Comparison of ENCODE assay signal across 25 cellular contexts in the genomic region with DNA sequence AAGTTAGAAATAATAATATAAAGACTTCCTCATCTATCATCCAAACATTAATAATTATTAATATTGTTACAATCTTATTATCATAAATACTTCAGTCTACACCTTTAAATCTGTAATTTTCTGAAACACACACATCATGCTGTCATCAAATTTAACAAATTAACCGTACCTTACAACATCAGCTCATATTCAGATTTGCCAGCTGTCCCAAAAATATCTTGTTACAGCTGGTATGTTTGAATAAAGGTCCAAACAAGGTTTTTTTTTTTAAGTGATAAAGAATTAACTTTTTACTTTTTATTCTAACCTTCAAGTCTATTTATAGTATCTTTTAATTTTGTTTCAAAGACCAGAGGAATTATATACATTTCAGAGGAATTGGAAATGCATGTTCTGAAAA.
"Had no signal": no experiment of that assay in that cellular context is flagged by ENCODE, and none has a peak within 500 bp of the region (broad histone marks: within the 10 kb centered on the region; RNA-seq: fewer than 3 reads in every experiment).

No MANE protein-coding gene starts in this region.

- H3K27ac ChIP-seq: dorsolateral prefrontal cortex, epithelial cell of prostate, gastrocnemius medialis, neural progenitor cell, psoas muscle, sigmoid colon, spleen, thoracic aorta, tibial nerve, upper lobe of left lung had no signal

- H3K4me3 ChIP-seq: dorsolateral prefrontal cortex, gastrocnemius medialis, lung, neural progenitor cell, psoas muscle, sigmoid colon, spleen, thoracic aorta, tibial nerve, upper lobe of left lung had no signal

- DNase-seq: dorsolateral prefrontal cortex; effector CD4-positive, alpha-beta T cell; foreskin fibroblast; gastrocnemius medialis; head of caudate nucleus; left ventricle myocardium superior; naive B cell; posterior cingulate gyrus; psoas muscle; right cardiac atrium; sigmoid colon; spleen; stimulated activated naive B cell treated with anti-CD40 and anti-IgM and Interleukin-4, amounts not matched to agents 10 μg/mL and 1 μg/mL and 100 μg/mL, for 72 hours; upper lobe of left lung had no signal

- H3K27me3 Mint-ChIP-seq: memory B cell; natural killer cell treated with Interleukin-12 subunit alpha and Interleukin-12 subunit beta and Interleukin-15 and Interleukin-18, amount 100 ng/mL, for 72 hours; stimulated activated naive B cell treated with anti-CD40 and anti-IgM and Interleukin-4, amounts not matched to agents 10 μg/mL and 1 μg/mL and 100 μg/mL, for 72 hours; stimulated activated naive CD8-positive, alpha-beta T cell treated with anti-CD3 and anti-CD28 coated beads, Interleukin-15, Interleukin-2, amounts not matched to agents 100 ng/mL and 50 ng/mL, for 24 hours had no signal

- H3K4me3 Mint-ChIP-seq: memory B cell; naive B cell; natural killer cell treated with Interleukin-12 subunit alpha and Interleukin-12 subunit beta and Interleukin-15 and Interleukin-18, amount 100 ng/mL, for 72 hours; neural progenitor cell; stimulated activated naive B cell treated with anti-CD40 and anti-IgM and Interleukin-4, amounts not matched to agents 10 μg/mL and 1 μg/mL and 100 μg/mL, for 72 hours; stimulated activated naive CD8-positive, alpha-beta T cell treated with anti-CD3 and anti-CD28 coated beads, Interleukin-15, Interleukin-2, amounts not matched to agents 100 ng/mL and 50 ng/mL, for 24 hours had no signal

- ATAC-seq: esophagus mucosa; gastrocnemius medialis; left ventricle myocardium superior; natural killer cell treated with Interleukin-12 subunit alpha and Interleukin-12 subunit beta and Interleukin-15 and Interleukin-18, amount 100 ng/mL, for 72 hours; psoas muscle; stimulated activated naive B cell treated with anti-CD40 and anti-IgM and Interleukin-4, amounts not matched to agents 10 μg/mL and 1 μg/mL and 100 μg/mL, for 72 hours had no signal

- H3K36me3 ChIP-seq: gastrocnemius medialis, neural progenitor cell, sigmoid colon, spleen, thoracic aorta, tibial nerve, upper lobe of left lung had no signal

- H3K27me3 ChIP-seq: gastrocnemius medialis, neural progenitor cell, sigmoid colon, spleen, tibial nerve, upper lobe of left lung had no signal

- H3K27ac Mint-ChIP-seq: memory B cell; naive B cell; natural killer cell treated with Interleukin-12 subunit alpha and Interleukin-12 subunit beta and Interleukin-15 and Interleukin-18, amount 100 ng/mL, for 72 hours; neural progenitor cell; stimulated activated naive B cell treated with anti-CD40 and anti-IgM and Interleukin-4, amounts not matched to agents 10 μg/mL and 1 μg/mL and 100 μg/mL, for 72 hours; stimulated activated naive CD8-positive, alpha-beta T cell treated with anti-CD3 and anti-CD28 coated beads, Interleukin-15, Interleukin-2, amounts not matched to agents 100 ng/mL and 50 ng/mL, for 24 hours had no signal

- H3K4me1 Mint-ChIP-seq: memory B cell; naive B cell; neural progenitor cell; stimulated activated naive B cell treated with anti-CD40 and anti-IgM and Interleukin-4, amounts not matched to agents 10 μg/mL and 1 μg/mL and 100 μg/mL, for 72 hours had no signal

- H3K4me1 ChIP-seq: gastrocnemius medialis, neural progenitor cell, psoas muscle, sigmoid colon, spleen, tibial nerve, upper lobe of left lung had no signal

- H3K36me3 Mint-ChIP-seq: memory B cell; naive B cell; neural progenitor cell; stimulated activated naive B cell treated with anti-CD40 and anti-IgM and Interleukin-4, amounts not matched to agents 10 μg/mL and 1 μg/mL and 100 μg/mL, for 72 hours had no signal

- H3K9me3 Mint-ChIP-seq: neural progenitor cell had no signal

- FAIRE-seq: keratinocyte, urothelium cell line had no signal

- H3K9me3 ChIP-seq: gastrocnemius medialis, psoas muscle, sigmoid colon, thoracic aorta, tibial nerve, upper lobe of left lung had no signal
